In the genomic region with DNA sequence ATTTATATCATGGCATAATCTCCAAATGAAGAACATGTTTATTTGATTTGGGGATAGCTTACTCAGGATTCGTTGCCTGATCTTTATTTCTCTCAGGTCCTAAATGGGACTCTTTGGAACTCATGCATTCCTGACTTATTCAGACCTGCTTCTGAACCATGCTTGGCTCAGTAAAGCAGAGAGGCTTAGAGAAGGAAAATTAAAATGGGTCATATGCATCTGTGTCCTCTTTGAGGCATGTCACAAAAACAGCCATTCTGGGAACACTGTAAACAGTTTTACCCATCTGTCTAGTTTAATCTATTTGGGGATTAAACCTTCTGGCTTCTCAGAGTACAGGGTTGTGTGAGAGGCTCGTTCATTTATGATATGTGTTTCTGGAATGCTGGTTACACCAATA, we compare ENCODE assay signal across 1 cellular context.
TF ChIP-seq lines count a peak whose summit lies in the region.

No MANE protein-coding gene starts in this region.

TF ChIP-seq in SK-N-SH, 30 proteins besides CTCF, POLR2A, EP300 and RAD21:
- TF ChIP-seq RXRA (IDR thresholded peaks at IDR 0.05; ENCODE audit: borderline replicate concordance, low read depth): no peak
- TF ChIP-seq GATA2 (CRISPR knock-in tag; IDR thresholded peaks at IDR 0.05): 0 out of 2 replicates have a peak, but pooled peaks have one; percentile 8
